8 cellular contexts compared by ENCODE assay signal in the genomic region with DNA sequence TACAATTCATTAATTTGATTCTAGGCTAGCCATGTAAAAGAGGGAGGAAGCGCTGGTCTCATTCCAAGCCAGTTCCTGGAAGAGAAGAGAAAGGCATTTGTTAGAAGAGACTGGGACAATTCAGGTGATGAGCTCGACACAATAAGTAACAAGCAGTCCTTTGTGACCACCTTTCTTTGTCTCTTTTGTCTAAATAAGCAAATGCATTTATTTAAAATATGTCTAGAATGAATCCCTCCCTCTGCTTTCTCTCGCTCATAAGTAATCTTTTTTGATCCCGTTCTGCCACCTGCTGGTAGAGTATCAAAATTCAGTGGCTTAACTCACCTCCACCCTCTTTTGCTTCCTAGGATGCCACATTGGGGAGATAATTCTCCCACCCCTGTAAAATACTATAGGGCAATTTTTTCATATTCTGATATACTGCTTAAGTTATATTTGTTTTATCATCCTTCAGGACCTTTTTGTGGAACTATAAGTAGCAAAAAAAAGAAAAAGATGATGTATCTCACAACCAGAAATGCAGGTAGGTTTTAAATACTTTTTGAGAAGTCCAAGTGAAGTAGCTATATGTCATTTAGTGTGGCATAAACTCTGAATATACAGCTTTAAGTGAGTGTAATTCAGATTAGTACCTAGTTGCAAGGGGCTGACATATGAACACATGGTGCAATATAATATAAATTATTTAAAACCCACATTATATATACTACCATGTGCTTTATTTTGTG.
DNase-seq lines count a peak whose midpoint lies in the region; ATAC-seq and TF ChIP-seq lines count a peak whose summit lies in the region.

No MANE protein-coding gene starts in this region.

- no peak overlapping the region for H3K27ac ChIP-seq in colonic mucosa
- no peak overlapping the region for H3K27ac ChIP-seq in suprapubic skin

- H3K36me3 Mint-ChIP-seq in memory B cell, result peaks cover 6% of the 10 kb centered on the region

- no peak overlapping the region for H3K4me3 Mint-ChIP-seq in memory B cell

- H3K4me3 ChIP-seq in colonic mucosa (no peak overlapping the region), suprapubic skin (no peak overlapping the region)

- H3K27ac Mint-ChIP-seq in memory B cell, result no peak overlapping the region

- no peaks in the 10 kb centered on the region for H3K27me3 Mint-ChIP-seq in memory B cell

- no peaks in the 10 kb centered on the region for H3K4me1 Mint-ChIP-seq in memory B cell

- H3K9me3 ChIP-seq in colonic mucosa (no peaks in the 10 kb centered on the region), suprapubic skin (no peaks in the 10 kb centered on the region)

- DNase-seq in COR-L47 (lab: John Stamatoyannopoulos, UW), result peak; percentile 51
- DNase-seq in NCI-H1930 (lab: John Stamatoyannopoulos, UW), result peak; percentile 11 to 21
- DNase-seq in T-helper 9 cell, result peak; percentile 17
- DNase-seq in colonic mucosa, result peak; percentile 48
- peak; percentile 43 to 53 for DNase-seq in memory B cell (ENCODE audit: low spot score in 2 of 2)
- no peak for DNase-seq in suprapubic skin (ENCODE audit: low spot score in 2 of 2)

- no peak overlapping the region for H3K9ac ChIP-seq in colonic mucosa (ENCODE audit: low read depth in 2 of 2, low read length in 2 of 2)

- TF ChIP-seq EP300 in suprapubic skin (IDR thresholded peaks at IDR 0.05), result no peak

- intact Hi-C loops in colonic mucosa (cut with DNase I), result loop anchor here (5.0 to 10.0 kb wide), 3 partner anchors 263 to 1091 kb away; no protein-coding TSS in a partner anchor

- no peak for TF ChIP-seq POLR2A in suprapubic skin (IDR thresholded peaks at IDR 0.05)

- no peaks in the 10 kb centered on the region for H3K9me3 Mint-ChIP-seq in memory B cell

- ATAC-seq in GM21737 (IDR thresholded peaks at IDR 0.05; ENCODE audit: unreplicated experiment), result peak; percentile 74
- ATAC-seq in memory B cell (ENCODE audit: low read depth), result peak; percentile 59
- ATAC-seq in GM21367 (IDR thresholded peaks at IDR 0.05; ENCODE audit: unreplicated experiment), result no peak

- no peaks in the 10 kb centered on the region for H3K4me1 ChIP-seq in colonic mucosa
- H3K4me1 ChIP-seq in suprapubic skin, result no peaks in the 10 kb centered on the region

- WGBS in suprapubic skin, result 31% methylated on average over 4 of the region's 4 CpGs

- H3K36me3 ChIP-seq in colonic mucosa (no peaks in the 10 kb centered on the region), suprapubic skin (no peaks in the 10 kb centered on the region)

- H3K27me3 ChIP-seq in colonic mucosa (no peaks in the 10 kb centered on the region), suprapubic skin (no peaks in the 10 kb centered on the region)

- TF ChIP-seq CTCF in colonic mucosa (IDR thresholded peaks at IDR 0.05) (peak; percentile 52), suprapubic skin (IDR thresholded peaks at IDR 0.05) (peak; percentile 44 to 59)

Comparison
In these comparisons a context has a peak if more than half of its experiments do, and no peak if none do; other contexts are left out.
1. DNase-seq: peak in COR-L47 (single experiment), NCI-H1930 (2 of 2), T-helper 9 cell (single experiment), colonic mucosa (single experiment) and memory B cell (2 of 2); none in suprapubic skin (0 of 2).